12 cellular contexts compared by ENCODE assay signal in the genomic region with DNA sequence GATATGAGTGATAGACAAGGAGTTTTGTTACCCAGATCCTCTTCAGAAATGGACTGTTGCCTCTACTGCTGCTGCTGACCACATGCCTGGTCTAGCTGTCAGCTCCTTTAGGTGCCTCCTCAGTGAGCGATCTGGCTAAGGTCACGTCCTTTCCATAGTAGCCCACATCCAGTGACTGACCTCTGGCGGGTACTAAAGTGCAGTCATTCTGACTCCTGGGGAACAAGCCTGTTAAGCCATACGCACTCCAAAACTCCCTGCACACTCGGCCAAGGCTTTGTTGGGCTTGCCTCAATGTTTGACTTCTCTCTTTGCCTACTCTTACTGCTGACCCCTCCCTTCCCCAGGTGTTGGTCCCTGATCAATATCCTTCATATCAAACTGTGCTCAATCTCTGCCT.
DNase-seq lines count a peak whose midpoint lies in the region; ATAC-seq, FAIRE-seq and TF ChIP-seq lines count a peak whose summit lies in the region.
"Had no signal": no experiment of that assay in that cellular context is flagged by ENCODE, and none has a peak within 500 bp of the region (broad histone marks: within the 10 kb centered on the region; RNA-seq: fewer than 3 reads in every experiment).

No MANE protein-coding gene starts in this region.

- no peaks in the 10 kb centered on the region for H4K20me1 ChIP-seq in keratinocyte (ENCODE audit: control insufficient read depth, extremely low read depth, insufficient read depth, low read length)

- TF ChIP-seq CTCF in AG04450 (IDR thresholded peaks at IDR 0.05; ENCODE audit: low read depth, low read length): no peak
- TF ChIP-seq CTCF in keratinocyte (optimal IDR thresholded peaks at IDR 0.05 in 1 of 3, IDR thresholded peaks at IDR 0.05 in 1 of 3, conservative IDR thresholded peaks at IDR 0.05 in 1 of 3; ENCODE audit: extremely low read depth in 1 of 3, insufficient read depth in 2 of 3, low read length in 3 of 3): no peak
- no peak for TF ChIP-seq CTCF in osteocyte (IDR thresholded peaks at IDR 0.05)

- H3K4me3 ChIP-seq in AG04450 (ENCODE audit: low read depth, low read length) (no peak overlapping the region), keratinocyte (ENCODE audit: control insufficient read depth in 2 of 3, extremely low read depth in 1 of 3, insufficient read depth in 2 of 3, low read depth in 1 of 3, low read length in 3 of 3) (no peak overlapping the region)
- H3K4me3 ChIP-seq in CD4-positive, alpha-beta memory T cell (ENCODE audit: low read length in 2 of 2): no peak overlapping the region

- peaks cover 23% of the 10 kb centered on the region for H3K4me1 Mint-ChIP-seq in osteocyte (ENCODE audit: unreplicated experiment)
- H3K4me1 Mint-ChIP-seq in CD4-positive, alpha-beta memory T cell: no peaks in the 10 kb centered on the region
- H3K4me1 Mint-ChIP-seq: T-cell had no signal

- H3K27ac Mint-ChIP-seq in osteocyte (ENCODE audit: unreplicated experiment): no peak overlapping the region
- H3K27ac Mint-ChIP-seq in CD4-positive, alpha-beta memory T cell: no peak overlapping the region
- H3K27ac Mint-ChIP-seq: activated naive CD8-positive, alpha-beta T cell; T-cell had no signal

- H3K9me3 Mint-ChIP-seq in osteocyte (ENCODE audit: unreplicated experiment): peaks cover 4% of the 10 kb centered on the region
- peaks cover 0 to 5% (median 0%) of the 10 kb centered on the region in 8 donors for H3K9me3 Mint-ChIP-seq in CD4-positive, alpha-beta memory T cell
- H3K9me3 Mint-ChIP-seq: T-cell had no signal

- no peaks in the 10 kb centered on the region for H3K27me3 Mint-ChIP-seq in osteocyte (ENCODE audit: unreplicated experiment)
- H3K27me3 Mint-ChIP-seq in CD4-positive, alpha-beta memory T cell: peaks cover 0 to 2% of the 10 kb centered on the region in 2 donors

- H2AFZ ChIP-seq in keratinocyte (ENCODE audit: control insufficient read depth, low read length): peak overlapping the region; percentile 16

- H3K4me2 ChIP-seq in keratinocyte (ENCODE audit: control insufficient read depth, extremely low read depth, insufficient read depth, low read depth, low read length): peak overlapping the region; percentile 25

- no peaks in the 10 kb centered on the region for H3K36me3 Mint-ChIP-seq in osteocyte (ENCODE audit: unreplicated experiment)
- no peaks in the 10 kb centered on the region for H3K36me3 Mint-ChIP-seq in CD4-positive, alpha-beta memory T cell
- H3K36me3 Mint-ChIP-seq: activated naive CD8-positive, alpha-beta T cell; T-cell had no signal

- CTCF ChIA-PET in AG04450 (lab: Charles Lee): no interaction called here
- CTCF ChIA-PET in CD4-positive, alpha-beta memory T cell (lab: Charles Lee; ENCODE audit: partially characterized antibody): no interaction called here

- intact Hi-C loops in CD4-positive, alpha-beta memory T cell (cut with micrococcal nuclease): no loop called here

- no peak for ATAC-seq in HG02798 (IDR thresholded peaks at IDR 0.05; ENCODE audit: poor library complexity, unreplicated experiment)
- ATAC-seq: T-cell had no signal

- POLR2A ChIA-PET in AG04450 (lab: Yijun Ruan, JAX): interaction anchor here (0.8 to 1.2 kb wide), 3 partner anchors 34 to 73 kb away, joined by 3 to 7 read pairs (median 6); no protein-coding TSS in a partner anchor
- POLR2A ChIA-PET in CD4-positive, alpha-beta memory T cell (lab: Charles Lee; ENCODE audit: partially characterized antibody): interaction anchor here (0.8 kb wide), 1 partner anchor 35 kb away, joined by 3 read pairs; no protein-coding TSS in a partner anchor

- no peaks in the 10 kb centered on the region for H3K9me1 ChIP-seq in keratinocyte (ENCODE audit: control insufficient read depth, extremely low read depth, insufficient read depth, low read length)

- H3K27me3 ChIP-seq in AG04450 (ENCODE audit: control insufficient read depth, insufficient read depth, low read length) (no peaks in the 10 kb centered on the region), keratinocyte (ENCODE audit: control insufficient read depth, extremely low read depth, insufficient read depth, low read length) (no peaks in the 10 kb centered on the region)
- H3K27me3 ChIP-seq in CD4-positive, alpha-beta memory T cell (ENCODE audit: insufficient read depth, low read length): no peaks in the 10 kb centered on the region

- H3K4me3 Mint-ChIP-seq in osteocyte (ENCODE audit: unreplicated experiment): no peak overlapping the region
- no peak overlapping the region for H3K4me3 Mint-ChIP-seq in CD4-positive, alpha-beta memory T cell
- H3K4me3 Mint-ChIP-seq: activated naive CD8-positive, alpha-beta T cell; T-cell had no signal

- DNase-seq in AG04450 (ENCODE audit: low read depth, low spot score): no peak
- peak; percentile 59 for DNase-seq in LHCN-M2 (ENCODE audit: low read depth)
- peak; percentile 20 for DNase-seq in astrocyte of the hippocampus (ENCODE audit: low read depth, low spot score)
- no peak for DNase-seq in keratinocyte (ENCODE audit: low read depth, low spot score)
- no peak for DNase-seq in osteocyte (ENCODE audit: extremely low spot score, unreplicated experiment)
- no peak for DNase-seq in CD4-positive, alpha-beta memory T cell
- no peak for DNase-seq in NCI-H2029 (lab: John Stamatoyannopoulos, UW)
- DNase-seq: cortex of kidney, NCI-H2171, T-cell had no signal

- H3K27ac ChIP-seq in AG04450 (ENCODE audit: low read depth, low read length) (peak overlapping the region; percentile 77), keratinocyte (ENCODE audit: control insufficient read depth, insufficient read depth, low read length) (peak overlapping the region; percentile 65)
- H3K27ac ChIP-seq in CD4-positive, alpha-beta memory T cell (ENCODE audit: low read depth, low read length): no peak overlapping the region

- dilution Hi-C loops in keratinocyte (cut with MboI; ENCODE audit: extremely low pct_ligation_motif_present, low sequenced_read_pairs): no loop called here

- H3K36me3 ChIP-seq in keratinocyte (ENCODE audit: control insufficient read depth in 2 of 2, extremely low read depth in 1 of 2, insufficient read depth in 2 of 2, low read length in 2 of 2): no peaks in the 10 kb centered on the region
- H3K36me3 ChIP-seq in CD4-positive, alpha-beta memory T cell (ENCODE audit: insufficient read depth, low read length): no peaks in the 10 kb centered on the region

- H3K79me2 ChIP-seq in keratinocyte (ENCODE audit: control insufficient read depth, insufficient read depth, low read length): no peaks in the 10 kb centered on the region

- FAIRE-seq in keratinocyte (lab: Jason Lieb, UNC): peak; percentile 56

- no peaks in the 10 kb centered on the region for H3K9me3 ChIP-seq in AG04450 (ENCODE audit: control insufficient read depth, insufficient read depth, low read length)
- no peaks in the 10 kb centered on the region for H3K9me3 ChIP-seq in keratinocyte (ENCODE audit: control insufficient read depth, low read depth, low read length)
- H3K9me3 ChIP-seq in CD4-positive, alpha-beta memory T cell (ENCODE audit: control insufficient read depth in 1 of 2, low read length in 2 of 2): no peaks in the 10 kb centered on the region

- peaks cover 45% of the 10 kb centered on the region for H3K4me1 ChIP-seq in keratinocyte (ENCODE audit: control insufficient read depth, extremely low read depth, insufficient read depth, low read length)
- no peaks in the 10 kb centered on the region for H3K4me1 ChIP-seq in CD4-positive, alpha-beta memory T cell (ENCODE audit: insufficient read depth, low read length)

- H3K9ac ChIP-seq in keratinocyte (ENCODE audit: control insufficient read depth, extremely low read depth, insufficient read depth, low read length): peak overlapping the region; percentile 5

Comparison
In these comparisons a context has a peak if more than half of its experiments do, and no peak if none do; other contexts are left out.
1. DNase-seq: peak in LHCN-M2 (single experiment) and astrocyte of the hippocampus (single experiment); none in AG04450 (single experiment), keratinocyte (single experiment), osteocyte (single experiment), CD4-positive, alpha-beta memory T cell (0 of 5) and NCI-H2029 (single experiment).